1 cellular context compared by ENCODE assay signal in the genomic region with DNA sequence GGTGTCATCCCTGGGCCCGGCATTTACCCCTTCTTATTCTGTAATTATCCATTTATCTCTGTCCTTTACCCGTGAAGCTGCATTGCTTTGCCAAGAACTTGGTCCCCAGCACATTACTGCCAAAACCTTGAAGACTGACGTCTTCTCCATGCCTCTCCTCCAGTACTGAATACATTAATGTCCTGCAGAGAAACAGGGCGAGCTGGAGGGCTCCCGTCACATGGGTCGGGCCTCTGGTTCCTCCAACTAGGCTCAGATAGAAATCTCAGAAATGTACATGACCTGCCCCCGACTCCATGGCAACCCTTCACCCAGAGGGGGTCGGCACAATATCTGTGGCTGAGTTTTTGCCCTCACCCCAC.
TF ChIP-seq lines count a peak whose summit lies in the region.

No MANE protein-coding gene starts in this region.

TF ChIP-seq in GM23338, 12 proteins besides CTCF, POLR2A, EP300 and RAD21 (continued from another document):
- TF ChIP-seq, protein P1, sequence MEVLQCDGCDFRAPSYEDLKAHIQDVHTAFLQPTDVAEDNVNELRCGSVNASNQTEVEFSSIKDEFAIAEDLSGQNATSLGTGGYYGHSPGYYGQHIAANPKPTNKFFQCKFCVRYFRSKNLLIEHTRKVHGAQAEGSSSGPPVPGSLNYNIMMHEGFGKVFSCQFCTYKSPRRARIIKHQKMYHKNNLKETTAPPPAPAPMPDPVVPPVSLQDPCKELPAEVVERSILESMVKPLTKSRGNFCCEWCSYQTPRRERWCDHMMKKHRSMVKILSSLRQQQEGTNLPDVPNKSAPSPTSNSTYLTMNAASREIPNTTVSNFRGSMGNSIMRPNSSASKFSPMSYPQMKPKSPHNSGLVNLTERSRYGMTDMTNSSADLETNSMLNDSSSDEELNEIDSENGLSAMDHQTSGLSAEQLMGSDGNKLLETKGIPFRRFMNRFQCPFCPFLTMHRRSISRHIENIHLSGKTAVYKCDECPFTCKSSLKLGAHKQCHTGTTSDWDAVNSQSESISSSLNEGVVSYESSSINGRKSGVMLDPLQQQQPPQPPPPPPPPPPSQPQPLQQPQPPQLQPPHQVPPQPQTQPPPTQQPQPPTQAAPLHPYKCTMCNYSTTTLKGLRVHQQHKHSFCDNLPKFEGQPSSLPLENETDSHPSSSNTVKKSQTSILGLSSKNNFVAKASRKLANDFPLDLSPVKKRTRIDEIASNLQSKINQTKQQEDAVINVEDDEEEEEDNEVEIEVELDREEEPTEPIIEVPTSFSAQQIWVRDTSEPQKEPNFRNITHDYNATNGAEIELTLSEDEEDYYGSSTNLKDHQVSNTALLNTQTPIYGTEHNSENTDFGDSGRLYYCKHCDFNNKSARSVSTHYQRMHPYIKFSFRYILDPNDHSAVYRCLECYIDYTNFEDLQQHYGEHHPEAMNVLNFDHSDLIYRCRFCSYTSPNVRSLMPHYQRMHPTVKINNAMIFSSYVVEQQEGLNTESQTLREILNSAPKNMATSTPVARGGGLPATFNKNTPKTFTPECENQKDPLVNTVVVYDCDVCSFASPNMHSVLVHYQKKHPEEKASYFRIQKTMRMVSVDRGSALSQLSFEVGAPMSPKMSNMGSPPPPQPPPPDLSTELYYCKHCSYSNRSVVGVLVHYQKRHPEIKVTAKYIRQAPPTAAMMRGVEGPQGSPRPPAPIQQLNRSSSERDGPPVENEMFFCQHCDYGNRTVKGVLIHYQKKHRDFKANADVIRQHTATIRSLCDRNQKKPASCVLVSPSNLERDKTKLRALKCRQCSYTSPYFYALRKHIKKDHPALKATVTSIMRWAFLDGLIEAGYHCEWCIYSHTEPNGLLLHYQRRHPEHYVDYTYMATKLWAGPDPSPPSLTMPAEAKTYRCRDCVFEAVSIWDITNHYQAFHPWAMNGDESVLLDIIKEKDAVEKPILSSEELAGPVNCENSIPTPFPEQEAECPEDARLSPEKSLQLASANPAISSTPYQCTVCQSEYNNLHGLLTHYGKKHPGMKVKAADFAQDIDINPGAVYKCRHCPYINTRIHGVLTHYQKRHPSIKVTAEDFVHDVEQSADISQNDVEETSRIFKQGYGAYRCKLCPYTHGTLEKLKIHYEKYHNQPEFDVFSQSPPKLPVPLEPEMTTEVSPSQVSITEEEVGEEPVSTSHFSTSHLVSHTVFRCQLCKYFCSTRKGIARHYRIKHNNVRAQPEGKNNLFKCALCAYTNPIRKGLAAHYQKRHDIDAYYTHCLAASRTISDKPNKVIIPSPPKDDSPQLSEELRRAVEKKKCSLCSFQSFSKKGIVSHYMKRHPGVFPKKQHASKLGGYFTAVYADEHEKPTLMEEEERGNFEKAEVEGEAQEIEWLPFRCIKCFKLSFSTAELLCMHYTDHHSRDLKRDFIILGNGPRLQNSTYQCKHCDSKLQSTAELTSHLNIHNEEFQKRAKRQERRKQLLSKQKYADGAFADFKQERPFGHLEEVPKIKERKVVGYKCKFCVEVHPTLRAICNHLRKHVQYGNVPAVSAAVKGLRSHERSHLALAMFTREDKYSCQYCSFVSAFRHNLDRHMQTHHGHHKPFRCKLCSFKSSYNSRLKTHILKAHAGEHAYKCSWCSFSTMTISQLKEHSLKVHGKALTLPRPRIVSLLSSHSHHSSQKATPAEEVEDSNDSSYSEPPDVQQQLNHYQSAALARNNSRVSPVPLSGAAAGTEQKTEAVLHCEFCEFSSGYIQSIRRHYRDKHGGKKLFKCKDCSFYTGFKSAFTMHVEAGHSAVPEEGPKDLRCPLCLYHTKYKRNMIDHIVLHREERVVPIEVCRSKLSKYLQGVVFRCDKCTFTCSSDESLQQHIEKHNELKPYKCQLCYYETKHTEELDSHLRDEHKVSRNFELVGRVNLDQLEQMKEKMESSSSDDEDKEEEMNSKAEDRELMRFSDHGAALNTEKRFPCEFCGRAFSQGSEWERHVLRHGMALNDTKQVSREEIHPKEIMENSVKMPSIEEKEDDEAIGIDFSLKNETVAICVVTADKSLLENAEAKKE (CRISPR knock-in tag; IDR thresholded peaks at IDR 0.05) = no peak
- no peak for TF ChIP-seq NANOG (IDR thresholded peaks at IDR 0.05; ENCODE audit: borderline replicate concordance)
- TF ChIP-seq ZNF331 (CRISPR knock-in tag; IDR thresholded peaks at IDR 0.05; ENCODE audit: low read depth) = no peak
- TF ChIP-seq STAT1 (IDR thresholded peaks at IDR 0.05; ENCODE audit: unreplicated experiment) = no peak
- TF ChIP-seq POLR2AphosphoS5 (IDR thresholded peaks at IDR 0.05; ENCODE audit: low read depth) = no peak
- TF ChIP-seq, protein P2, sequence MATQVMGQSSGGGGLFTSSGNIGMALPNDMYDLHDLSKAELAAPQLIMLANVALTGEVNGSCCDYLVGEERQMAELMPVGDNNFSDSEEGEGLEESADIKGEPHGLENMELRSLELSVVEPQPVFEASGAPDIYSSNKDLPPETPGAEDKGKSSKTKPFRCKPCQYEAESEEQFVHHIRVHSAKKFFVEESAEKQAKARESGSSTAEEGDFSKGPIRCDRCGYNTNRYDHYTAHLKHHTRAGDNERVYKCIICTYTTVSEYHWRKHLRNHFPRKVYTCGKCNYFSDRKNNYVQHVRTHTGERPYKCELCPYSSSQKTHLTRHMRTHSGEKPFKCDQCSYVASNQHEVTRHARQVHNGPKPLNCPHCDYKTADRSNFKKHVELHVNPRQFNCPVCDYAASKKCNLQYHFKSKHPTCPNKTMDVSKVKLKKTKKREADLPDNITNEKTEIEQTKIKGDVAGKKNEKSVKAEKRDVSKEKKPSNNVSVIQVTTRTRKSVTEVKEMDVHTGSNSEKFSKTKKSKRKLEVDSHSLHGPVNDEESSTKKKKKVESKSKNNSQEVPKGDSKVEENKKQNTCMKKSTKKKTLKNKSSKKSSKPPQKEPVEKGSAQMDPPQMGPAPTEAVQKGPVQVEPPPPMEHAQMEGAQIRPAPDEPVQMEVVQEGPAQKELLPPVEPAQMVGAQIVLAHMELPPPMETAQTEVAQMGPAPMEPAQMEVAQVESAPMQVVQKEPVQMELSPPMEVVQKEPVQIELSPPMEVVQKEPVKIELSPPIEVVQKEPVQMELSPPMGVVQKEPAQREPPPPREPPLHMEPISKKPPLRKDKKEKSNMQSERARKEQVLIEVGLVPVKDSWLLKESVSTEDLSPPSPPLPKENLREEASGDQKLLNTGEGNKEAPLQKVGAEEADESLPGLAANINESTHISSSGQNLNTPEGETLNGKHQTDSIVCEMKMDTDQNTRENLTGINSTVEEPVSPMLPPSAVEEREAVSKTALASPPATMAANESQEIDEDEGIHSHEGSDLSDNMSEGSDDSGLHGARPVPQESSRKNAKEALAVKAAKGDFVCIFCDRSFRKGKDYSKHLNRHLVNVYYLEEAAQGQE (IDR thresholded peaks at IDR 0.05; ENCODE audit: unreplicated experiment) = no peak
- no peak for TF ChIP-seq EZH2phosphoT487 (IDR thresholded peaks at IDR 0.05; ENCODE audit: unreplicated experiment)
TF ChIP-seq in GM23338: peak in this region for 0.
